Comparison of ENCODE assay signal across 9 cellular contexts in the genomic region with DNA sequence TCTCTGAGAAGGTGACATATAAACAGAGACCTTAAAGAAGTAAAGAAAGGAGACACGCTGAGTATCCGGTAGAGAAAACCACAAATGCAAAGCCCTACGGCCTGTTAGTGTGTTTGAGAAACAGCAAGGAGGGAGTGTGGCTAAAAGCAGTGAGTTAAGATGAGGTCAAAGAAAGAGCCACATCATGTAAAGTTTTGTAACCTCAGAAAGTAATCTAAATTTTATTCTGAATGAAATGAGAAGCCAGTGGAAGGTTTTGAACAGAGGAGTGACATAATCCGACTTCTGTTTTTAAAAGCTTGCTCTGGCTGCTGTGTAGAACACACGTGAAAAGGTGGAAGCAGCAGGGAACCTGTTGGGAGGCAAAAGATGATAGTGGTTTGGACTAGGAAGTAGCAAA. TPM values are rescaled to one million over a fixed set of nuclear protein-coding genes. Genes with fewer than 3 reads are reported as not detected.
A peak's percentile ranks its signal among the peaks of the same experiment; 100 is the strongest.
DNase-seq lines count a peak whose midpoint lies in the region; ATAC-seq, FAIRE-seq and TF ChIP-seq lines count a peak whose summit lies in the region.
"Had no signal": no experiment of that assay in that cellular context is flagged by ENCODE, and none has a peak within 500 bp of the region (broad histone marks: within the 10 kb centered on the region; RNA-seq: fewer than 3 reads in every experiment).

No MANE protein-coding gene starts in this region.

- no peaks in the 10 kb centered on the region for H3K9me3 ChIP-seq in OCI-LY1 (ENCODE audit: low read length)

- peaks cover 25% of the 10 kb centered on the region for H3K36me3 ChIP-seq in OCI-LY1 (ENCODE audit: insufficient read depth, low read length)

- no peaks in the 10 kb centered on the region for H3K36me3 Mint-ChIP-seq in natural killer cell treated with Interleukin-12 subunit alpha and Interleukin-12 subunit beta and Interleukin-15 and Interleukin-18, amount 100 ng/mL, for 72 hours

- H3K4me3 ChIP-seq in OCI-LY1 (ENCODE audit: low read depth, low read length, poor library complexity, severe bottlenecking): peak overlapping the region; percentile 3
- H3K4me3 ChIP-seq: skin epidermis had no signal

- H3K27me3 ChIP-seq in OCI-LY1 (ENCODE audit: insufficient read depth, low read length): no peaks in the 10 kb centered on the region

- H4K20me1 ChIP-seq in OCI-LY1 (ENCODE audit: insufficient read depth, low read length): no peaks in the 10 kb centered on the region

- no peaks in the 10 kb centered on the region for H3F3A ChIP-seq in OCI-LY1 (ENCODE audit: insufficient read depth, low read length)

- ATAC-seq in HG02840 (IDR thresholded peaks at IDR 0.05; ENCODE audit: low FRiP score, unreplicated experiment) (peak; percentile 83), SK-N-SH treated with all-trans-retinoic acid at 6 μM for 48 hours (no peak)
- peak; percentile 91 to 97 for ATAC-seq in natural killer cell treated with Interleukin-12 subunit alpha and Interleukin-12 subunit beta and Interleukin-15 and Interleukin-18, amount 100 ng/mL, for 72 hours

- H3K27ac ChIP-seq in OCI-LY1 (ENCODE audit: low read depth, low read length, poor library complexity, severe bottlenecking): peak overlapping the region; percentile 77
- H3K27ac ChIP-seq: skin epidermis had no signal

- peak overlapping the region; percentile 75 to 87 for H3K27ac Mint-ChIP-seq in natural killer cell treated with Interleukin-12 subunit alpha and Interleukin-12 subunit beta and Interleukin-15 and Interleukin-18, amount 100 ng/mL, for 72 hours

- peaks cover 72% of the 10 kb centered on the region for H3K4me1 ChIP-seq in OCI-LY1 (ENCODE audit: insufficient read depth, low read length, severe bottlenecking)

- H3K27me3 Mint-ChIP-seq in natural killer cell treated with Interleukin-12 subunit alpha and Interleukin-12 subunit beta and Interleukin-15 and Interleukin-18, amount 100 ng/mL, for 72 hours: no peaks in the 10 kb centered on the region

- no peaks in the 10 kb centered on the region for H3K9me3 Mint-ChIP-seq in natural killer cell treated with Interleukin-12 subunit alpha and Interleukin-12 subunit beta and Interleukin-15 and Interleukin-18, amount 100 ng/mL, for 72 hours

- TF ChIP-seq CTCF in OCI-LY1 (IDR thresholded peaks at IDR 0.05; ENCODE audit: low read length): no peak

- FAIRE-seq in GM19239 (lab: Jason Lieb, UNC): peak; percentile 73
- no peak for FAIRE-seq in HTR-8/SVneo (lab: Jason Lieb, UNC)

- H2AFZ ChIP-seq in OCI-LY1 (ENCODE audit: low read length): no peak overlapping the region

- H3K4me2 ChIP-seq in OCI-LY1 (ENCODE audit: low read length): peak overlapping the region; percentile 44

- H3K9ac ChIP-seq in OCI-LY1 (ENCODE audit: low read length): no peak overlapping the region; the same call in 1 of the 2 replicates

- H3K9me2 ChIP-seq in OCI-LY1 (ENCODE audit: low read depth, low read length): no peaks in the 10 kb centered on the region

- peaks cover 62 to 64% of the 10 kb centered on the region in 2 donors for H3K4me1 Mint-ChIP-seq in natural killer cell treated with Interleukin-12 subunit alpha and Interleukin-12 subunit beta and Interleukin-15 and Interleukin-18, amount 100 ng/mL, for 72 hours (ENCODE audit: low read depth in 2 of 2)

- peak overlapping the region; percentile 64 for H3K4me3 Mint-ChIP-seq in natural killer cell treated with Interleukin-12 subunit alpha and Interleukin-12 subunit beta and Interleukin-15 and Interleukin-18, amount 100 ng/mL, for 72 hours

- peaks cover 76% of the 10 kb centered on the region for H3K79me2 ChIP-seq in OCI-LY1 (ENCODE audit: insufficient read depth, low read length)

- DNase-seq in GM19239 (ENCODE audit: insufficient read length, low spot score): peak; percentile 40
- DNase-seq in natural killer cell treated with Interleukin-12 subunit alpha and Interleukin-12 subunit beta and Interleukin-15 and Interleukin-18, amount 100 ng/mL, for 72 hours (ENCODE audit: low spot score): no peak
- DNase-seq in dedifferentiated amniotic fluid mesenchymal stem cell (ENCODE audit: extremely low spot score): no peak
- no peak for DNase-seq in HTR-8/SVneo (ENCODE audit: insufficient read length, low spot score)
- no peak for DNase-seq in NCI-H524 (lab: John Stamatoyannopoulos, UW)

TF ChIP-seq in SK-N-SH treated with all-trans-retinoic acid at 6 μM for 48 hours, 23 proteins besides CTCF, POLR2A, EP300 and RAD21:
- TF ChIP-seq ZFP30 (CRISPR knock-in tag; IDR thresholded peaks at IDR 0.05) (no peak), RARB (CRISPR knock-in tag; IDR thresholded peaks at IDR 0.05) (no peak), ESRRG (CRISPR knock-in tag; IDR thresholded peaks at IDR 0.05) (no peak), ISL1 (CRISPR knock-in tag; IDR thresholded peaks at IDR 0.05) (no peak), CSDC2 (CRISPR knock-in tag; IDR thresholded peaks at IDR 0.05) (no peak), BACH2 (CRISPR knock-in tag; IDR thresholded peaks at IDR 0.05; ENCODE audit: borderline replicate concordance) (no peak), ZNF8 (CRISPR knock-in tag; IDR thresholded peaks at IDR 0.05) (no peak), PPARA (CRISPR knock-in tag; IDR thresholded peaks at IDR 0.05; ENCODE audit: borderline replicate concordance) (no peak), OSR1 (CRISPR knock-in tag; IDR thresholded peaks at IDR 0.05) (no peak), TCF4 (CRISPR knock-in tag; IDR thresholded peaks at IDR 0.05; ENCODE audit: borderline replicate concordance) (no peak)
TF ChIP-seq in SK-N-SH treated with all-trans-retinoic acid at 6 μM for 48 hours: peak in this region for 0.

RNA-seq across cellular contexts. Expression of a gene that starts 32.6 kb away (rescaled TPM):
- total RNA-seq in natural killer cell treated with Interleukin-12 subunit alpha and Interleukin-12 subunit beta and Interleukin-15 and Interleukin-18, amount 100 ng/mL, for 72 hours: 10 to 100 TPM; 52.4 to 56.4 TPM
